14 cellular contexts compared by ENCODE assay signal in genomic region chr5:171363846-171364245, GRCh38. TPM values are rescaled to one million over a fixed set of nuclear protein-coding genes. Genes with fewer than 3 reads are reported as not detected.
DNase-seq lines count a peak whose midpoint lies in the region; ATAC-seq, FAIRE-seq and TF ChIP-seq lines count a peak whose summit lies in the region.
"Had no signal": no experiment of that assay in that cellular context is flagged by ENCODE, and none has a peak within 500 bp of the region (broad histone marks: within the 10 kb centered on the region; RNA-seq: fewer than 3 reads in every experiment).

No MANE protein-coding gene starts in this region.

- no peak for FAIRE-seq in small intestine (lab: Jason Lieb, UNC)
- FAIRE-seq: A204.1, H54 had no signal

- H3K4me3 ChIP-seq in small intestine (ENCODE audit: low read depth in 1 of 2, low read length in 2 of 2) (no peak overlapping the region), suprapubic skin (no peak overlapping the region)

- peak; percentile 76 for ATAC-seq in HG02938 (IDR thresholded peaks at IDR 0.05; ENCODE audit: unreplicated experiment)

- H3K9me3 ChIP-seq in small intestine (ENCODE audit: control insufficient read depth, low read depth), result no peaks in the 10 kb centered on the region
- H3K9me3 ChIP-seq in suprapubic skin, result no peaks in the 10 kb centered on the region

- WGBS in small intestine, 3 donors, result 46 to 55% (median 50%) methylated on average over 3 of the region's 3 CpGs
- 82% methylated on average over 3 of the region's 3 CpGs for WGBS in suprapubic skin

- H3K36me3 ChIP-seq in small intestine (ENCODE audit: control insufficient read depth in 2 of 2, insufficient read depth in 2 of 2, low read length in 2 of 2) (no peaks in the 10 kb centered on the region), suprapubic skin (no peaks in the 10 kb centered on the region)

- H3K27ac ChIP-seq in small intestine (ENCODE audit: low read depth in 1 of 2, low read length in 1 of 2) (no peak overlapping the region), suprapubic skin (no peak overlapping the region)

- TF ChIP-seq EP300 in suprapubic skin (IDR thresholded peaks at IDR 0.05), result no peak

- TF ChIP-seq CTCF in suprapubic skin (IDR thresholded peaks at IDR 0.05), result no peak

- no peaks in the 10 kb centered on the region for H3K4me1 ChIP-seq in small intestine (ENCODE audit: control insufficient read depth in 2 of 2, insufficient read depth in 1 of 2, low read depth in 1 of 2, low read length in 1 of 2)
- no peaks in the 10 kb centered on the region for H3K4me1 ChIP-seq in suprapubic skin

- H3K27me3 ChIP-seq in small intestine (ENCODE audit: control insufficient read depth in 2 of 2, insufficient read depth in 2 of 2, low read length in 2 of 2) (peaks cover 0 to 2% of the 10 kb centered on the region in 2 donors), suprapubic skin (peaks cover 13% of the 10 kb centered on the region)

- TF ChIP-seq POLR2A in suprapubic skin (IDR thresholded peaks at IDR 0.05), result no peak

- DNase-seq in SKM-1 treated with dmso at 0.1 percent for 144 hours (lab: John Stamatoyannopoulos, UW; ENCODE audit: unreplicated experiment) (peak; percentile 16), SKM-1 (lab: John Stamatoyannopoulos, UW; ENCODE audit: unreplicated experiment) (no peak), NAMALWA (ENCODE audit: low spot score) (peak; percentile 50), HT-29 (ENCODE audit: low spot score) (no peak), small intestine (no peak), suprapubic skin (ENCODE audit: low spot score in 2 of 2) (no peak)
- DNase-seq in stimulated activated CD4-positive, alpha-beta T cell treated with anti-CD3 and anti-CD28 coated beads, Interleukin-2, amount 100 ng/mL, for 48 hours, result no peak
- DNase-seq: activated CD4-positive, alpha-beta T cell treated with anti-CD3 and anti-CD28 coated beads, Interleukin-2, amount 50 U/mL, for 48 hours; NCI-H146 had no signal

RNA-seq across cellular contexts. Expression of gene NPM1, which starts 23.8 kb away (rescaled TPM):
- 896 and 936 TPM in 2 replicates for total RNA-seq in HT-29 (2014; rRNA removed; shearing (Covaris generic))
- 1,000 to 10,000 TPM; 1,717 to 3,094 (median 2,048) TPM for polyA plus RNA-seq in small intestine
- total RNA-seq in suprapubic skin, result 100 to 1,000 TPM; 439 to 524 (median 469) TPM

RNA-seq across cellular contexts. Expression of gene TLX3, which starts 54.8 kb away (rescaled TPM):
- not detected in 2 replicates for total RNA-seq in HT-29 (2014; rRNA removed; shearing (Covaris generic))
- polyA plus RNA-seq in small intestine, result under 1 TPM in 1 of 3 donors, not detected in 2; 0.04 TPM
- total RNA-seq in suprapubic skin, result not detected
- total RNA-seq: epithelial cell of proximal tubule, mononuclear cell had no signal

RNA-seq across cellular contexts. Expression of gene FGF18, which starts 55.6 kb away (rescaled TPM):
- total RNA-seq in HT-29 (2014; rRNA removed; shearing (Covaris generic)), result 0.37 and 0.58 TPM in 2 replicates
- 1 to 10 TPM in 1 of 3 donors, under 1 TPM in 2; 0.54 to 2.0 (median 0.67) TPM for polyA plus RNA-seq in small intestine
- 1 to 10 TPM in 1 of 4 donors, under 1 TPM in 3; 0.32 to 3.2 (median 0.50) TPM for total RNA-seq in suprapubic skin
- total RNA-seq: epithelial cell of proximal tubule had no signal

Comparison
In these comparisons a context has a peak if more than half of its experiments do, and no peak if none do; other contexts are left out.
1. DNase-seq: peak in SKM-1 treated with dmso at 0.1 percent for 144 hours (single experiment) and NAMALWA (single experiment); none in SKM-1 (single experiment), HT-29 (single experiment), small intestine (single experiment), suprapubic skin (0 of 2) and stimulated activated CD4-positive, alpha-beta T cell treated with anti-CD3 and anti-CD28 coated beads, Interleukin-2, amount 100 ng/mL, for 48 hours (0 of 2).